20 cellular contexts compared by ENCODE assay signal in genomic region chr3:81214626-81215025, GRCh38.
"Had no signal": no experiment of that assay in that cellular context is flagged by ENCODE, and none has a peak within 500 bp of the region (broad histone marks: within the 10 kb centered on the region; RNA-seq: fewer than 3 reads in every experiment).

No MANE protein-coding gene starts in this region.

- H3K4me3 ChIP-seq: gastroesophageal sphincter, heart right ventricle, lung, neural progenitor cell had no signal

- H3K27ac Mint-ChIP-seq: activated B cell treated with CpG ODN at 0.5 μM for 24 hours; activated CD4-positive, alpha-beta T cell treated with anti-CD3 and anti-CD28 coated beads, Interleukin-2, amount 10 ng/mL, durations not matched to agents 24 days and 14 days; activated naive CD8-positive, alpha-beta T cell; neural progenitor cell had no signal

- H3K4me1 Mint-ChIP-seq: activated B cell treated with CpG ODN at 0.5 μM for 24 hours; activated CD4-positive, alpha-beta T cell treated with anti-CD3 and anti-CD28 coated beads, Interleukin-2, amount 10 ng/mL, durations not matched to agents 24 days and 14 days; central memory CD8-positive, alpha-beta T cell; neural progenitor cell had no signal

- H3K27me3 Mint-ChIP-seq: activated B cell treated with CpG ODN at 0.5 μM for 24 hours; activated CD4-positive, alpha-beta T cell treated with anti-CD3 and anti-CD28 coated beads, Interleukin-2, amount 10 ng/mL, durations not matched to agents 24 days and 14 days; activated naive CD8-positive, alpha-beta T cell; brain; central memory CD8-positive, alpha-beta T cell had no signal

- H3K4me2 ChIP-seq: neural progenitor cell had no signal

- ATAC-seq: gastroesophageal sphincter, heart right ventricle had no signal

- H3K36me3 Mint-ChIP-seq: activated naive CD8-positive, alpha-beta T cell; brain; neural progenitor cell had no signal

- H2AFZ ChIP-seq: neural progenitor cell had no signal

- H3K9me3 ChIP-seq: gastroesophageal sphincter, heart right ventricle had no signal

- H3K36me3 ChIP-seq: gastroesophageal sphincter, heart right ventricle, neural progenitor cell had no signal

- H3K4me1 ChIP-seq: gastroesophageal sphincter, heart right ventricle, neural progenitor cell had no signal

- H3K27ac ChIP-seq: gastroesophageal sphincter, heart right ventricle, neural progenitor cell had no signal

- H3K9me3 Mint-ChIP-seq: activated CD4-positive, alpha-beta T cell treated with anti-CD3 and anti-CD28 coated beads, Interleukin-2, amount 10 ng/mL, durations not matched to agents 24 days and 14 days; brain; neural progenitor cell had no signal

- H3K9ac ChIP-seq: neural progenitor cell had no signal

- DNase-seq: activated B cell treated with CpG ODN at 0.5 μM for 24 hours; activated CD4-positive, alpha-beta T cell treated with anti-CD3 and anti-CD28 coated beads, Interleukin-2, amount 10 ng/mL, durations not matched to agents 24 days and 14 days; activated CD8-positive, alpha-beta memory T cell treated with anti-CD3 and anti-CD28 coated beads, Interleukin-2, amount 50 U/mL, for 48 hours; activated gamma-delta T cell treated with Interleukin-2 at 50 U/mL for 16 hours; amniotic stem cell; effector CD8-positive, alpha-beta T cell; heart right ventricle; midbrain; retina; small intestine; stimulated activated CD4-positive, alpha-beta T cell treated with anti-CD3 and anti-CD28 coated beads, Interleukin-4, amount 100 ng/mL, for 24 hours; stimulated activated naive CD4-positive, alpha-beta T cell treated with Interleukin-2 at 50 U/mL for 16 hours; substantia nigra; trophoblast cell had no signal

- H3K4me3 Mint-ChIP-seq: activated B cell treated with CpG ODN at 0.5 μM for 24 hours; activated CD4-positive, alpha-beta T cell treated with anti-CD3 and anti-CD28 coated beads, Interleukin-2, amount 10 ng/mL, durations not matched to agents 24 days and 14 days; activated naive CD8-positive, alpha-beta T cell; brain; central memory CD8-positive, alpha-beta T cell; neural progenitor cell had no signal

- H3K27me3 ChIP-seq: gastroesophageal sphincter, heart right ventricle, neural progenitor cell had no signal
